In the genomic region with DNA sequence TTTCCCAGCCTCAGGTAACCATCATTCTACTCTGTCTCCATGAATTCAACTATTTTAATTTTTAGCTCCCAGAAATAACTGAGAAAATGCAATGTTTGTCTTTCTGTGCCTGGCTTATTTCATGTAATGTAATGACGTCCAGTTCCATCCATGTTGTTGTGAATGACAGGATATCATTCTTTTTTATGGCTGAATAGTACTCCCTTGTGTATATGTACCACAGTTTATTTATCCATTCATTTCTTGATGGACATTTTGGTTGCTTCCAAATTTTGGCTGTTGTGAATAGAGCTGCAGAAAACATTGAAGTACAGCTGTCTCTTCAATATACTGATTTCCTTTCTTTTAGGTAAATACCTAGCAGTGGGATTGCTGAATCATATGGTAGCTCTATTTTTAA, we compare ENCODE assay signal across 38 cellular contexts. TPM values are rescaled to one million over a fixed set of nuclear protein-coding genes. Genes with fewer than 3 reads are reported as not detected.
DNase-seq lines count a peak whose midpoint lies in the region; ATAC-seq, FAIRE-seq and TF ChIP-seq lines count a peak whose summit lies in the region.
"Had no signal": no experiment of that assay in that cellular context is flagged by ENCODE, and none has a peak within 500 bp of the region (broad histone marks: within the 10 kb centered on the region; RNA-seq: fewer than 3 reads in every experiment).

No MANE protein-coding gene starts in this region.

- peaks cover 67% of the 10 kb centered on the region for H3K36me3 Mint-ChIP-seq in WTC11
- H3K36me3 Mint-ChIP-seq: CD14-positive monocyte; CD4-positive, alpha-beta memory T cell; CD4-positive, CD25-positive, alpha-beta regulatory T cell; CD8-positive, alpha-beta T cell had no signal

- H3K27me3 ChIP-seq in SK-N-SH (ENCODE audit: insufficient read depth): no peaks in the 10 kb centered on the region
- peaks cover 0 to 3% of the 10 kb centered on the region in 2 donors for H3K27me3 ChIP-seq in small intestine (ENCODE audit: control insufficient read depth in 2 of 2, insufficient read depth in 2 of 2, low read length in 2 of 2)
- H3K27me3 ChIP-seq: BE2C; BLaER1; BLaER1 treated with 17β-estradiol and CSF1 and Interleukin-3, amounts not matched to agents 10 nM and 100 nM had no signal

- H3K27ac Mint-ChIP-seq in WTC11: no peak overlapping the region
- H3K27ac Mint-ChIP-seq: B cell; CD14-positive monocyte; CD4-positive, alpha-beta memory T cell; CD4-positive, alpha-beta T cell; CD4-positive, CD25-positive, alpha-beta regulatory T cell; CD8-positive, alpha-beta memory T cell; CD8-positive, alpha-beta T cell had no signal

- no peak for TF ChIP-seq POLR2A in GM12891 (IDR thresholded peaks at IDR 0.05; ENCODE audit: low read depth, low read length)

- H3K4me1 Mint-ChIP-seq in WTC11: peaks cover 3% of the 10 kb centered on the region; the same call in 1 of the 2 replicates
- H3K4me1 Mint-ChIP-seq: B cell; CD14-positive monocyte; CD4-positive, alpha-beta memory T cell; CD4-positive, CD25-positive, alpha-beta regulatory T cell; CD8-positive, alpha-beta memory T cell had no signal

- H3K9me2 ChIP-seq in SK-N-SH: no peaks in the 10 kb centered on the region

- peaks cover 64% of the 10 kb centered on the region for H3K9me3 Mint-ChIP-seq in WTC11

- H3K79me2 ChIP-seq in SK-N-SH (ENCODE audit: insufficient read depth): no peaks in the 10 kb centered on the region

- no peak for TF ChIP-seq EP300 in SK-N-SH (IDR thresholded peaks at IDR 0.05; ENCODE audit: borderline replicate concordance in 1 of 2, low read depth in 1 of 2, low read length in 1 of 2)

- POLR2A ChIA-PET in SK-N-SH (lab: Yijun Ruan, JAX) (no interaction called here), HEK293 (lab: Yijun Ruan, JAX) (no interaction called here), WTC11 (lab: Charles Lee) (no interaction called here)

- FAIRE-seq in GM12891 (lab: Jason Lieb, UNC) (peak; percentile 47), small intestine (lab: Jason Lieb, UNC) (no peak)
- FAIRE-seq: A204.1, A549, D721Med had no signal

- CTCF ChIA-PET in SK-N-SH (lab: Yijun Ruan, JAX) (interaction anchor here (1.1 to 1.3 kb wide), 2 partner anchors 26 to 225 kb away, joined by 3 to 6 read pairs; no protein-coding TSS in a partner anchor), HEK293 (lab: Yijun Ruan, JAX) (interaction anchor here (0.8 kb wide), 1 partner anchor 224 kb away, joined by 5 read pairs; no protein-coding TSS in a partner anchor), WTC11 (lab: Charles Lee) (no interaction called here)

- H4K20me1 ChIP-seq in SK-N-SH (ENCODE audit: insufficient read depth): no peaks in the 10 kb centered on the region
- H4K20me1 ChIP-seq: BLaER1; BLaER1 treated with 17β-estradiol and CSF1 and Interleukin-3, amounts not matched to agents 10 nM and 100 nM had no signal

- DNase-seq in SK-N-SH: no peak
- no peak for DNase-seq in GM12891 (ENCODE audit: insufficient read length, low spot score)
- DNase-seq in WTC11 (ENCODE audit: low spot score): no peak
- DNase-seq in NCI-H1930 (lab: John Stamatoyannopoulos, UW): no peak
- no peak for DNase-seq in small intestine
- DNase-seq in GM03348 (ENCODE audit: low spot score): no peak
- DNase-seq: 8988T; ACHN; AML-193; BE2C; C1 segment of cervical spinal cord; Caco-2; Calu3; CD4-positive, alpha-beta memory T cell; CD4-positive, alpha-beta T cell; CD4-positive, CD25-positive, alpha-beta regulatory T cell; CD8-positive, alpha-beta memory T cell; CD8-positive, alpha-beta T cell; COR-L47; DMS 273 treated with DMSO at 0.1 percent for 48 hours; DMS153; DMS53; DMS79; DMS79 treated with DMSO at 0.1 percent for 48 hours; DND-41; EL had no signal

- ATAC-seq in SK-N-SH treated with all-trans-retinoic acid at 6 μM for 48 hours (no peak), WTC11 (no peak)
- ATAC-seq: A549; CD8-positive, alpha-beta T cell had no signal

- no peak overlapping the region for H3K4me3 Mint-ChIP-seq in WTC11
- H3K4me3 Mint-ChIP-seq: B cell; CD14-positive monocyte; CD4-positive, alpha-beta memory T cell; CD4-positive, alpha-beta T cell; CD4-positive, CD25-positive, alpha-beta regulatory T cell; CD8-positive, alpha-beta memory T cell; CD8-positive, alpha-beta T cell had no signal

- H3K4me1 ChIP-seq in SK-N-SH (ENCODE audit: control insufficient read depth in 1 of 2, insufficient read depth in 2 of 2, low read depth in 1 of 2, low read length in 1 of 2) (no peaks in the 10 kb centered on the region), HEK293 (ENCODE audit: control insufficient read depth, insufficient read depth, low read length) (no peaks in the 10 kb centered on the region), small intestine (ENCODE audit: control insufficient read depth in 2 of 2, insufficient read depth in 1 of 2, low read depth in 1 of 2, low read length in 1 of 2) (no peaks in the 10 kb centered on the region)
- H3K4me1 ChIP-seq: A549, BE2C, BLaER1, Caco-2 had no signal

- H3K27ac ChIP-seq in SK-N-SH (ENCODE audit: low read depth in 2 of 2, low read length in 1 of 2) (no peak overlapping the region), HEK293 (ENCODE audit: extremely low read depth, low read depth, low read length) (no peak overlapping the region), small intestine (ENCODE audit: low read depth in 1 of 2, low read length in 1 of 2) (no peak overlapping the region)
- H3K27ac ChIP-seq: 22Rv1; A549; BLaER1; BLaER1 treated with 17β-estradiol and CSF1 and Interleukin-3, amounts not matched to agents 10 nM and 100 nM; C4-2B had no signal

- TF ChIP-seq CTCF in SK-N-SH (IDR thresholded peaks at IDR 0.05) (no peak), HEK293 (tag by site-specific recombination; IDR thresholded peaks at IDR 0.05) (no peak), WTC11 (IDR thresholded peaks at IDR 0.05) (no peak)

- WGBS in SK-N-SH (ENCODE audit: low lambda C conversion rate): 36% methylated on average over 1 of the region's 1 CpG
- 87 to 90% (median 88%) methylated on average over 1 of the region's 1 CpG for WGBS in small intestine, 3 donors

- no peak overlapping the region for H3K9ac ChIP-seq in SK-N-SH
- H3K9ac ChIP-seq: BLaER1; BLaER1 treated with 17β-estradiol and CSF1 and Interleukin-3, amounts not matched to agents 10 nM and 100 nM had no signal

- H3K36me3 ChIP-seq in SK-N-SH (replicated peaks in 1 of 2; ENCODE audit: control insufficient read depth in 1 of 2, insufficient read depth in 2 of 2, low read length in 1 of 2): no peaks in the 10 kb centered on the region
- H3K36me3 ChIP-seq in HEK293 (ENCODE audit: control insufficient read depth in 2 of 2, insufficient read depth in 1 of 2, low read length in 2 of 2): no peaks in the 10 kb centered on the region; a peak in 1 of 3 replicates
- no peaks in the 10 kb centered on the region for H3K36me3 ChIP-seq in small intestine (ENCODE audit: control insufficient read depth in 2 of 2, insufficient read depth in 2 of 2, low read length in 2 of 2)
- H3K36me3 ChIP-seq: BE2C had no signal

- H3K4me3 ChIP-seq in SK-N-SH (ENCODE audit: low read depth in 2 of 2, low read length in 1 of 2) (no peak overlapping the region), HEK293 (ENCODE audit: low read depth, low read length) (no peak overlapping the region), small intestine (ENCODE audit: low read depth in 1 of 2, low read length in 2 of 2) (no peak overlapping the region)
- H3K4me3 ChIP-seq: A549; BLaER1; BLaER1 treated with 17β-estradiol and CSF1 and Interleukin-3, amounts not matched to agents 10 nM and 100 nM had no signal

- peaks cover 10% of the 10 kb centered on the region for H3K27me3 Mint-ChIP-seq in WTC11 (ENCODE audit: low read depth)

- H3K4me2 ChIP-seq in SK-N-SH: no peak overlapping the region
- H3K4me2 ChIP-seq: A549; BLaER1; BLaER1 treated with 17β-estradiol and CSF1 and Interleukin-3, amounts not matched to agents 10 nM and 100 nM had no signal

- no peaks in the 10 kb centered on the region for H3F3A ChIP-seq in SK-N-SH (replicated peaks; ENCODE audit: insufficient read depth)

- H3K9me3 ChIP-seq in SK-N-SH (no peaks in the 10 kb centered on the region), HEK293 (ENCODE audit: control insufficient read depth, insufficient read depth, low read depth, low read length) (peaks cover 2% of the 10 kb centered on the region), small intestine (ENCODE audit: control insufficient read depth, low read depth) (no peaks in the 10 kb centered on the region)
- H3K9me3 ChIP-seq: BE2C had no signal

- TF ChIP-seq RAD21 in SK-N-SH (IDR thresholded peaks at IDR 0.05; ENCODE audit: low read length): no peak

- H2AFZ ChIP-seq in SK-N-SH (ENCODE audit: low read depth): no peak overlapping the region

TF ChIP-seq in SK-N-SH treated with all-trans-retinoic acid at 6 μM for 48 hours, 23 proteins besides CTCF, POLR2A, EP300 and RAD21:
- TF ChIP-seq ESRRG (CRISPR knock-in tag; IDR thresholded peaks at IDR 0.05) (no peak), ZNF8 (CRISPR knock-in tag; IDR thresholded peaks at IDR 0.05) (peak; percentile 97)

TF ChIP-seq in SK-N-SH, 30 proteins besides CTCF, POLR2A, EP300 and RAD21 (continues in another document):
- TF ChIP-seq MEF2A (IDR thresholded peaks at IDR 0.05; ENCODE audit: borderline replicate concordance, low read depth) (no peak), TAF1 (IDR thresholded peaks at IDR 0.05; ENCODE audit: borderline replicate concordance, low read depth, low read length) (no peak), TCF12 (IDR thresholded peaks at IDR 0.05) (no peak), SMC3 (IDR thresholded peaks at IDR 0.05; ENCODE audit: low read depth, low read length) (no peak)

TF ChIP-seq in GM12891, 5 proteins besides CTCF, POLR2A, EP300 and RAD21 (continues in another document):
- no peak for TF ChIP-seq POLR2AphosphoS5 (IDR thresholded peaks at IDR 0.05; ENCODE audit: low read depth, low read length)
- no peak for TF ChIP-seq TAF1 (IDR thresholded peaks at IDR 0.05; ENCODE audit: low read depth, low read length)
- TF ChIP-seq PAX5 (IDR thresholded peaks at IDR 0.05; ENCODE audit: insufficient read depth, low read length, severe bottlenecking): no peak
- no peak for TF ChIP-seq POU2F2 (IDR thresholded peaks at IDR 0.05; ENCODE audit: low read depth, low read length)

TF ChIP-seq in HEK293, 187 proteins besides CTCF, POLR2A, EP300 and RAD21 (continues in another document):
- TF ChIP-seq ZNF843 (tag by site-specific recombination; IDR thresholded peaks at IDR 0.05) (no peak), ZSCAN16 (tag by site-specific recombination; IDR thresholded peaks at IDR 0.05) (no peak), YY1 (tag by site-specific recombination; IDR thresholded peaks at IDR 0.05) (no peak)

TF ChIP-seq in WTC11, 78 proteins besides CTCF, POLR2A, EP300 and RAD21 (continues in another document):
- TF ChIP-seq TCF7 (CRISPR knock-in tag; IDR thresholded peaks at IDR 0.05; ENCODE audit: low read depth): no peak
- TF ChIP-seq, protein P1, sequence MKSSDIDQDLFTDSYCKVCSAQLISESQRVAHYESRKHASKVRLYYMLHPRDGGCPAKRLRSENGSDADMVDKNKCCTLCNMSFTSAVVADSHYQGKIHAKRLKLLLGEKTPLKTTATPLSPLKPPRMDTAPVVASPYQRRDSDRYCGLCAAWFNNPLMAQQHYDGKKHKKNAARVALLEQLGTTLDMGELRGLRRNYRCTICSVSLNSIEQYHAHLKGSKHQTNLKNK (CRISPR knock-in tag; IDR thresholded peaks at IDR 0.05): no peak

RNA-seq across cellular contexts. Expression of a gene that starts 10.5 kb away (rescaled TPM):
- 0.44 and 0.67 TPM in 2 replicates for polyA plus RNA-seq in SK-N-SH (2012; rRNA removed)
- 1.0 and 1.2 TPM in 2 replicates for polyA plus RNA-seq in SK-N-SH (2012; cell fraction: cytosol; rRNA removed)
- 0.33 and 0.35 TPM in 2 replicates for polyA plus RNA-seq in SK-N-SH (2012; cell fraction: nucleus; rRNA removed)
- 4.9 TPM for polyA plus RNA-seq in GM12891 (2012; ENCODE audit: low read depth, missing spikeins)
- total RNA-seq in WTC11 (2021): 25.0 to 28.7 TPM (median 26.7 TPM) in 3 replicates
- polyA plus RNA-seq in small intestine: under 1 TPM in 1 of 3 donors, not detected in 2; 0.78 TPM
- total RNA-seq: Caco-2; CD4-positive, alpha-beta T cell; CD4-positive, CD25-positive, alpha-beta regulatory T cell; CD8-positive, alpha-beta memory T cell; CD8-positive, alpha-beta T cell had no signal
- polyA plus RNA-seq: BJ; CD14-positive monocyte; CD4-positive, CD25-positive, alpha-beta regulatory T cell; CD8-positive, alpha-beta memory T cell had no signal
